ENCODE assay signal across 23 cellular contexts in genomic region chr21:45004059-45004422, GRCh38.
DNase-seq lines count a peak whose midpoint lies in the region; ATAC-seq and TF ChIP-seq lines count a peak whose summit lies in the region.
"Had no signal": no experiment of that assay in that cellular context is flagged by ENCODE, and none has a peak within 500 bp of the region (broad histone marks: within the 10 kb centered on the region; RNA-seq: fewer than 3 reads in every experiment).

No MANE protein-coding gene starts in this region.

- no peak overlapping the region for H3K4me3 ChIP-seq in mucosa of descending colon
- no peak overlapping the region for H3K4me3 ChIP-seq in tibial artery
- H3K4me3 ChIP-seq: GM12878, suprapubic skin had no signal

- peaks cover 4% of the 10 kb centered on the region for H3K36me3 Mint-ChIP-seq in chondrocyte (ENCODE audit: low read depth)
- no peaks in the 10 kb centered on the region for H3K36me3 Mint-ChIP-seq in progenitor cell of endocrine pancreas (ENCODE audit: insufficient read depth)
- H3K36me3 Mint-ChIP-seq: activated naive CD8-positive, alpha-beta T cell had no signal

- TF ChIP-seq CTCF in chondrocyte (IDR thresholded peaks at IDR 0.05), result no peak
- TF ChIP-seq CTCF in mucosa of descending colon (IDR thresholded peaks at IDR 0.05), result no peak
- TF ChIP-seq CTCF in tibial artery (IDR thresholded peaks at IDR 0.05), result no peak
- no peak for TF ChIP-seq CTCF in progenitor cell of endocrine pancreas (IDR thresholded peaks at IDR 0.05; ENCODE audit: unreplicated experiment)

- intact Hi-C loops in left cardiac atrium (cut with DNase I), result no loop called here
- intact Hi-C loops in left ventricle myocardium superior (cut with micrococcal nuclease), result no loop called here
- intact Hi-C loops in mucosa of descending colon (cut with DNase I, micrococcal nuclease), result no loop called here
- intact Hi-C loops in tibial artery (cut with DNase I; ENCODE audit: low total_unique reads), result no loop called here

- no peaks in the 10 kb centered on the region for H3K4me1 ChIP-seq in mucosa of descending colon (ENCODE audit: low read depth)
- peaks cover 7 to 55% (median 51%) of the 10 kb centered on the region in 4 donors for H3K4me1 ChIP-seq in tibial artery

- H3K27ac ChIP-seq in tibial artery, result peak overlapping the region; percentile 75 to 78
- H3K27ac ChIP-seq: HL-60, suprapubic skin had no signal

- H3K9me3 Mint-ChIP-seq in chondrocyte (ENCODE audit: low read depth), result peaks cover 19% of the 10 kb centered on the region
- H3K9me3 Mint-ChIP-seq in progenitor cell of endocrine pancreas (ENCODE audit: low read depth), result peaks cover 4% of the 10 kb centered on the region
- H3K9me3 Mint-ChIP-seq: activated CD4-positive, alpha-beta T cell treated with anti-CD3 and anti-CD28 coated beads, Interleukin-2, amount 10 ng/mL, durations not matched to agents 7 days and 5 days; activated T-helper 1 cell treated with anti-CD3 and anti-CD28 coated beads, Interleukin-12 subunit alpha, Interleukin-12 subunit beta, Interleukin-2, Interleukin-4 antibody, amounts not matched to agents 30 ng/mL and 10 ng/mL and 1 ng/mL, durations not matched to agents 14 hours and 24 hours and 36 hours had no signal

- no peaks in the 10 kb centered on the region for H3K27me3 ChIP-seq in tibial artery
- H3K27me3 ChIP-seq: suprapubic skin had no signal

- H3K27me3 Mint-ChIP-seq in chondrocyte (ENCODE audit: low read depth) (no peaks in the 10 kb centered on the region), progenitor cell of endocrine pancreas (peaks cover 4% of the 10 kb centered on the region)

- no peak overlapping the region for H3K4me3 Mint-ChIP-seq in chondrocyte (ENCODE audit: unreplicated experiment)
- H3K4me3 Mint-ChIP-seq in progenitor cell of endocrine pancreas (ENCODE audit: low read depth), result no peak overlapping the region
- H3K4me3 Mint-ChIP-seq: activated CD4-positive, alpha-beta T cell treated with anti-CD3 and anti-CD28 coated beads, Interleukin-2, amount 10 ng/mL, durations not matched to agents 7 days and 5 days; activated naive CD8-positive, alpha-beta T cell; activated T-helper 1 cell treated with anti-CD3 and anti-CD28 coated beads, Interleukin-12 subunit alpha, Interleukin-12 subunit beta, Interleukin-2, Interleukin-4 antibody, amounts not matched to agents 30 ng/mL and 10 ng/mL and 1 ng/mL, durations not matched to agents 14 hours and 24 hours and 36 hours; H9 had no signal

- H3K27ac Mint-ChIP-seq in chondrocyte (ENCODE audit: unreplicated experiment) (no peak overlapping the region), progenitor cell of endocrine pancreas (no peak overlapping the region)
- H3K27ac Mint-ChIP-seq: activated CD4-positive, alpha-beta T cell treated with anti-CD3 and anti-CD28 coated beads, Interleukin-2, amount 10 ng/mL, durations not matched to agents 7 days and 5 days; activated naive CD8-positive, alpha-beta T cell; activated T-helper 1 cell treated with anti-CD3 and anti-CD28 coated beads, Interleukin-12 subunit alpha, Interleukin-12 subunit beta, Interleukin-2, Interleukin-4 antibody, amounts not matched to agents 30 ng/mL and 10 ng/mL and 1 ng/mL, durations not matched to agents 14 hours and 24 hours and 36 hours; H9 had no signal

- DNase-seq in left cardiac atrium, result peak; percentile 16
- DNase-seq in left ventricle myocardium superior, result no peak
- peak; percentile 82 for DNase-seq in chondrocyte (ENCODE audit: low spot score)
- DNase-seq in mucosa of descending colon, result peak in 2 of 3 donors; percentile 9 to 41
- peak in 1 of 2 donors; percentile 63 for DNase-seq in tibial artery
- no peak for DNase-seq in progenitor cell of endocrine pancreas (ENCODE audit: low spot score, unreplicated experiment)
- DNase-seq in activated gamma-delta T cell treated with Interleukin-2 at 50 U/mL for 16 hours, result no peak
- DNase-seq: activated CD4-positive, alpha-beta T cell treated with anti-CD3 and anti-CD28 coated beads, Interleukin-2, amount 10 ng/mL, durations not matched to agents 7 days and 5 days; Calu3; cerebellar nuclear complex; H9; NCI-H1048; NCI-H187 treated with DMSO at 0.1 percent for 48 hours; NCI-H526 treated with DMSO at 0.1 percent for 48 hours; small intestine; stimulated activated CD4-positive, alpha-beta T cell treated with anti-CD3 and anti-CD28 coated beads, Interleukin-2, amount 100 ng/mL, for 24 hours had no signal

- H3K9me3 ChIP-seq in mucosa of descending colon (no peaks in the 10 kb centered on the region), tibial artery (peaks cover 0 to 4% (median 0%) of the 10 kb centered on the region in 3 donors)
- H3K9me3 ChIP-seq: suprapubic skin had no signal

- H3K36me3 ChIP-seq in mucosa of descending colon (ENCODE audit: low read depth), result no peaks in the 10 kb centered on the region
- H3K36me3 ChIP-seq in tibial artery, result no peaks in the 10 kb centered on the region
- H3K36me3 ChIP-seq: suprapubic skin had no signal

- H3K4me1 Mint-ChIP-seq in chondrocyte (ENCODE audit: low read depth), result peaks cover 19% of the 10 kb centered on the region
- peaks cover 13% of the 10 kb centered on the region for H3K4me1 Mint-ChIP-seq in progenitor cell of endocrine pancreas (ENCODE audit: low read depth)
- H3K4me1 Mint-ChIP-seq: activated CD4-positive, alpha-beta T cell treated with anti-CD3 and anti-CD28 coated beads, Interleukin-2, amount 10 ng/mL, durations not matched to agents 7 days and 5 days had no signal

- ATAC-seq in left cardiac atrium, result no peak
- no peak for ATAC-seq in left ventricle myocardium superior
- no peak for ATAC-seq in mucosa of descending colon
- ATAC-seq in GM18870 (IDR thresholded peaks at IDR 0.05; ENCODE audit: unreplicated experiment), result no peak
- ATAC-seq: left lobe of liver had no signal

Comparison
In these comparisons a context has a peak if more than half of its experiments do, and no peak if none do; other contexts are left out.
1. DNase-seq: peak in left cardiac atrium (single experiment), chondrocyte (single experiment) and mucosa of descending colon (2 of 3); none in left ventricle myocardium superior (single experiment), progenitor cell of endocrine pancreas (single experiment) and activated gamma-delta T cell treated with Interleukin-2 at 50 U/mL for 16 hours (single experiment).